ENCODE assay signal across 25 cellular contexts in genomic region chr2:162457487-162457886, GRCh38.
"Had no signal": no experiment of that assay in that cellular context is flagged by ENCODE, and none has a peak within 500 bp of the region (broad histone marks: within the 10 kb centered on the region; RNA-seq: fewer than 3 reads in every experiment).

No MANE protein-coding gene starts in this region.

- H3K9me3 Mint-ChIP-seq: activated CD4-positive, alpha-beta memory T cell treated with anti-CD3 and anti-CD28 coated beads, Interleukin-2, amount 10 ng/mL, durations not matched to agents 7 days and 5 days; activated naive CD4-positive, alpha-beta T cell treated with anti-CD3 and anti-CD28 coated beads, Interleukin-2, amount 10 ng/mL, durations not matched to agents 7 days and 5 days; activated T-helper 2 cell treated with anti-CD3 and anti-CD28 coated beads, Interferon-gamma antibody, Interleukin-2, Interleukin-4, amounts not matched to agents 10 μg/mL and 5 μg/mL and 100 μg/mL, durations not matched to agents 14 hours and 24 hours and 36 hours had no signal

- ATAC-seq: activated CD4-positive, alpha-beta T cell treated with anti-CD3 and anti-CD28 coated beads for 36 hours; Panc1; Right ventricle myocardium inferior had no signal

- H3K4me3 Mint-ChIP-seq: activated CD4-positive, alpha-beta memory T cell treated with anti-CD3 and anti-CD28 coated beads, Interleukin-2, amount 10 ng/mL, durations not matched to agents 7 days and 5 days; activated CD4-positive, alpha-beta T cell treated with anti-CD3 and anti-CD28 coated beads for 36 hours; activated naive CD4-positive, alpha-beta T cell treated with anti-CD3 and anti-CD28 coated beads, Interleukin-2, amount 10 ng/mL, durations not matched to agents 7 days and 5 days; activated naive CD8-positive, alpha-beta T cell treated with anti-CD3 and anti-CD28 coated beads for 36 hours had no signal

- H3K4me1 Mint-ChIP-seq: activated CD4-positive, alpha-beta memory T cell treated with anti-CD3 and anti-CD28 coated beads, Interleukin-2, amount 10 ng/mL, durations not matched to agents 7 days and 5 days; activated CD4-positive, alpha-beta T cell treated with anti-CD3 and anti-CD28 coated beads for 36 hours; activated naive CD4-positive, alpha-beta T cell treated with anti-CD3 and anti-CD28 coated beads, Interleukin-2, amount 10 ng/mL, durations not matched to agents 7 days and 5 days; activated naive CD8-positive, alpha-beta T cell treated with anti-CD3 and anti-CD28 coated beads for 36 hours had no signal

- DNase-seq: activated CD4-positive, alpha-beta memory T cell treated with anti-CD3 and anti-CD28 coated beads, Interleukin-2, amount 10 ng/mL, durations not matched to agents 7 days and 5 days; activated CD4-positive, alpha-beta T cell treated with anti-CD3 and anti-CD28 coated beads for 36 hours; activated CD4-positive, alpha-beta T cell treated with anti-CD3 and anti-CD28 coated beads, Interleukin-2, amount 50 U/mL, for 1 hour; activated gamma-delta T cell treated with Interleukin-2 at 50 U/mL for 16 hours; activated naive CD4-positive, alpha-beta T cell treated with anti-CD3 and anti-CD28 coated beads, Interleukin-2, amount 10 ng/mL, durations not matched to agents 7 days and 5 days; activated naive CD8-positive, alpha-beta T cell treated with anti-CD3 and anti-CD28 coated beads for 36 hours; activated T-cell treated with anti-CD3 and anti-CD28 coated beads for 4 hours; activated T-cell treated with anti-CD3 and anti-CD28 coated beads, Interleukin-2, amount 50 U/mL, for 48 hours; anterior cingulate cortex; Kasumi-1; NCI-H1105 treated with DMSO at 0.1 percent for 48 hours; NCI-H1436 treated with DMSO at 0.1 percent for 48 hours; NCI-H187; NCI-H2081; NCI-H510A treated with DMSO at 0.1 percent for 48 hours; NCI-H774; NK-92 treated with Interleukin-12 subunit alpha and Interleukin-12 subunit beta, amount 100 ng/mL, for 24 hours; OCI-M1; RPMI8226; SK-N-SH; T-helper 1 cell; WERI-Rb-1 had no signal

- H3K36me3 Mint-ChIP-seq: activated naive CD4-positive, alpha-beta T cell treated with anti-CD3 and anti-CD28 coated beads, Interleukin-2, amount 10 ng/mL, durations not matched to agents 7 days and 5 days; activated naive CD8-positive, alpha-beta T cell treated with anti-CD3 and anti-CD28 coated beads for 36 hours had no signal

- H3K27ac Mint-ChIP-seq: activated CD4-positive, alpha-beta memory T cell treated with anti-CD3 and anti-CD28 coated beads, Interleukin-2, amount 10 ng/mL, durations not matched to agents 7 days and 5 days; activated CD4-positive, alpha-beta T cell treated with anti-CD3 and anti-CD28 coated beads for 36 hours; activated naive CD4-positive, alpha-beta T cell treated with anti-CD3 and anti-CD28 coated beads, Interleukin-2, amount 10 ng/mL, durations not matched to agents 7 days and 5 days; activated naive CD8-positive, alpha-beta T cell treated with anti-CD3 and anti-CD28 coated beads for 36 hours; activated T-helper 2 cell treated with anti-CD3 and anti-CD28 coated beads, Interferon-gamma antibody, Interleukin-2, Interleukin-4, amounts not matched to agents 10 μg/mL and 5 μg/mL and 100 μg/mL, durations not matched to agents 14 hours and 24 hours and 36 hours had no signal

- H3K27ac ChIP-seq: WERI-Rb-1 had no signal

- H3K27me3 Mint-ChIP-seq: activated naive CD4-positive, alpha-beta T cell treated with anti-CD3 and anti-CD28 coated beads, Interleukin-2, amount 10 ng/mL, durations not matched to agents 7 days and 5 days had no signal
